In the genomic region with DNA sequence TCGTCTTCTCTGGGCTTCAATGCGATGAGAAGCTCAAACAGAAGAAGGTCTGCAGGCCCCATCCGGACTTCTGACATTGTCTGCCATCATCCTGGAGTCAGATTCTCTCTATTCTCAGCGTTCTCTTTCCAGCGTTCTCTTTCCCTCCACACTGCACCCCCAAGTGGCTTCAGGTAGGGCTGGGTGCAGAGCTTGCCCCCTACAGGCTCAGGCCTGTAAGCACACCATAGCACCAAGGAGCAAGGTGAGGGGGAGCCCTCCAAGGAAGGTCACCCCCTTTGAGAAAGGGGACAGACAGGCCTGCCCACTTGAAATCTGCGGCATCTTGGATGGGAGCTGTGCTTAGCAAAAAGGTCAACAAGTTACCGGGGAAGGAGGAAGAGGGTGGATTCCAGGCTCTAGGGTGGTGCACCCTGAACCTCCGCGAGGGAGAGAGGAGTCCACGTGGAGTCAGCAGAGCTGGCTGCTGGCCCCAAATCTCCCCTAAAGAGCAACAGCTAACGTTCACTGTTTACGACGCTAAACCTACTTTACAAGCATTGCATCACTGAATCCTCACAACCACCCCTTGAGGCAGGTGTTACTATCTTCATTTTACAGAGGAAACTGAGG, we compare ENCODE assay signal across 8 cellular contexts. TPM values are rescaled to one million over a fixed set of nuclear protein-coding genes. Genes with fewer than 3 reads are reported as not detected.
DNase-seq lines count a peak whose midpoint lies in the region; ATAC-seq and TF ChIP-seq lines count a peak whose summit lies in the region.

No MANE protein-coding gene starts in this region.

- peak in 5 of 10 experiments; percentile 8 to 41 (median 12) for DNase-seq in CD4-positive, alpha-beta T cell
- DNase-seq in GM20000 (ENCODE audit: low spot score) (peak; percentile 41), PC-3 (peak; percentile 22), choroid plexus epithelial cell (ENCODE audit: low read depth) (peak; percentile 45), NCI-H1436 treated with DMSO at 0.1 percent for 48 hours (lab: John Stamatoyannopoulos, UW) (no peak)
- peak in 7 of 9 donors; percentile 13 to 32 (median 29) for DNase-seq in naive thymus-derived CD4-positive, alpha-beta T cell
- no peak for DNase-seq in T-helper 2 cell treated with Interferon-gamma antibody and Interleukin-4, amounts not matched to agents 5 μg/mL and 100 μg/mL, for 36 hours (ENCODE audit: low spot score)

- no peaks in the 10 kb centered on the region for H3K79me2 ChIP-seq in PC-3 (ENCODE audit: low read length)

- H4K20me1 ChIP-seq in PC-3 (ENCODE audit: low read length), result peaks cover 6% of the 10 kb centered on the region; the same call in 1 of the 2 replicates

- POLR2A ChIA-PET in CD4-positive, alpha-beta T cell (lab: Charles Lee), result interaction anchor here (0.9 kb wide), 1 partner anchor 68 kb away, joined by 3 read pairs; no protein-coding TSS in a partner anchor
- POLR2A ChIA-PET in PC-3 (lab: Charles Lee; ENCODE audit: unreplicated experiment), result no interaction called here
- POLR2A ChIA-PET in naive thymus-derived CD4-positive, alpha-beta T cell (lab: Charles Lee), result interaction anchor here (0.9 kb wide), 1 partner anchor 120 kb away, joined by 3 read pairs; no protein-coding TSS in a partner anchor

- no peaks in the 10 kb centered on the region for H3K27me3 ChIP-seq in CD4-positive, alpha-beta T cell (ENCODE audit: control insufficient read depth, insufficient read depth, low read length)
- no peaks in the 10 kb centered on the region for H3K27me3 ChIP-seq in PC-3 (ENCODE audit: low read length)
- H3K27me3 ChIP-seq in naive thymus-derived CD4-positive, alpha-beta T cell (ENCODE audit: control insufficient read depth in 2 of 2, insufficient read depth in 2 of 2, low read length in 2 of 2), result no peaks in the 10 kb centered on the region

- peaks cover 44% of the 10 kb centered on the region for H3K36me3 ChIP-seq in PC-3 (ENCODE audit: low read depth, low read length)
- peaks cover 22 to 94% (median 51%) of the 10 kb centered on the region in 3 experiments for H3K36me3 ChIP-seq in naive thymus-derived CD4-positive, alpha-beta T cell (ENCODE audit: control insufficient read depth in 2 of 3, insufficient read depth in 3 of 3, low read length in 3 of 3)

- no peaks in the 10 kb centered on the region for H3K27me3 Mint-ChIP-seq in CD4-positive, alpha-beta T cell
- no peaks in the 10 kb centered on the region for H3K27me3 Mint-ChIP-seq in naive thymus-derived CD4-positive, alpha-beta T cell
- no peaks in the 10 kb centered on the region for H3K27me3 Mint-ChIP-seq in T-helper 2 cell treated with Interferon-gamma antibody and Interleukin-4, amounts not matched to agents 5 μg/mL and 100 μg/mL, for 36 hours (ENCODE audit: low read depth)

- H3K27ac Mint-ChIP-seq in CD4-positive, alpha-beta T cell, result no peak overlapping the region
- no peak overlapping the region for H3K27ac Mint-ChIP-seq in naive thymus-derived CD4-positive, alpha-beta T cell
- no peak overlapping the region for H3K27ac Mint-ChIP-seq in T-helper 2 cell treated with Interferon-gamma antibody and Interleukin-4, amounts not matched to agents 5 μg/mL and 100 μg/mL, for 36 hours

- CTCF ChIA-PET in CD4-positive, alpha-beta T cell (lab: Charles Lee), result interaction anchor here (0.6 to 8.8 kb wide), 6 partner anchors 10 to 597 kb away, joined by 3 to 126 read pairs (median 3); no protein-coding TSS in a partner anchor
- CTCF ChIA-PET in PC-3 (lab: Charles Lee), result interaction anchor here (0.5 to 2.2 kb wide), 8 partner anchors 24 to 347 kb away, joined by 3 to 11 read pairs (median 4); a partner anchor contains a TSS
- CTCF ChIA-PET in naive thymus-derived CD4-positive, alpha-beta T cell (lab: Charles Lee), result interaction anchor here (0.6 to 10.8 kb wide), 9 partner anchors 8 to 119 kb away, joined by 3 to 238 read pairs (median 6); no protein-coding TSS in a partner anchor

- no peak overlapping the region for H3K4me3 Mint-ChIP-seq in CD4-positive, alpha-beta T cell
- H3K4me3 Mint-ChIP-seq in naive thymus-derived CD4-positive, alpha-beta T cell, result no peak overlapping the region
- no peak overlapping the region for H3K4me3 Mint-ChIP-seq in T-helper 2 cell treated with Interferon-gamma antibody and Interleukin-4, amounts not matched to agents 5 μg/mL and 100 μg/mL, for 36 hours

- intact Hi-C loops in CD4-positive, alpha-beta T cell (cut with DNase I, micrococcal nuclease), result loop anchor here in 1 of 2 experiments (1.0 to 5.0 kb wide), 2 partner anchors 109 to 486 kb away; a partner anchor contains a TSS
- intact Hi-C loops in PC-3 (cut with micrococcal nuclease), result loop anchor here (1.0 kb wide), 1 partner anchor 46 kb away; no protein-coding TSS in a partner anchor
- intact Hi-C loops in naive thymus-derived CD4-positive, alpha-beta T cell (cut with micrococcal nuclease), result loop anchor here (1.0 to 10.0 kb wide), 4 partner anchors 247 to 589 kb away; no protein-coding TSS in a partner anchor

- ATAC-seq in CD4-positive, alpha-beta T cell (ENCODE audit: poor library complexity), result peak; percentile 86
- peak; percentile 67 for ATAC-seq in PC-3
- ATAC-seq in naive thymus-derived CD4-positive, alpha-beta T cell, result peak; percentile 79
- no peak for ATAC-seq in HG03045 (IDR thresholded peaks at IDR 0.05; ENCODE audit: unreplicated experiment)

- no peaks in the 10 kb centered on the region for H3K4me1 ChIP-seq in PC-3 (ENCODE audit: insufficient read depth, low read length)
- H3K4me1 ChIP-seq in naive thymus-derived CD4-positive, alpha-beta T cell (ENCODE audit: control insufficient read depth in 2 of 2, insufficient read depth in 2 of 2, low read length in 2 of 2), result no peaks in the 10 kb centered on the region

- H3K4me3 ChIP-seq in PC-3 (ENCODE audit: low read length), result no peak overlapping the region
- H3K4me3 ChIP-seq in choroid plexus epithelial cell (ENCODE audit: low read depth, low read length), result no peak overlapping the region
- H3K4me3 ChIP-seq in naive thymus-derived CD4-positive, alpha-beta T cell (ENCODE audit: low read length), result no peak overlapping the region

- H3K4me2 ChIP-seq in PC-3 (ENCODE audit: low read length), result no peak overlapping the region

- H3K36me3 Mint-ChIP-seq in CD4-positive, alpha-beta T cell (ENCODE audit: low read depth), result peaks cover 95% of the 10 kb centered on the region
- H3K36me3 Mint-ChIP-seq in naive thymus-derived CD4-positive, alpha-beta T cell, result peaks cover 23 to 62% (median 32%) of the 10 kb centered on the region in 5 donors
- peaks cover 57% of the 10 kb centered on the region for H3K36me3 Mint-ChIP-seq in T-helper 2 cell treated with Interferon-gamma antibody and Interleukin-4, amounts not matched to agents 5 μg/mL and 100 μg/mL, for 36 hours (ENCODE audit: low read depth)

- H3K4me1 Mint-ChIP-seq in CD4-positive, alpha-beta T cell (ENCODE audit: low read depth), result peaks cover 12% of the 10 kb centered on the region
- H3K4me1 Mint-ChIP-seq in naive thymus-derived CD4-positive, alpha-beta T cell, result peaks cover 0 to 18% (median 4%) of the 10 kb centered on the region in 7 donors
- peaks cover 8% of the 10 kb centered on the region for H3K4me1 Mint-ChIP-seq in T-helper 2 cell treated with Interferon-gamma antibody and Interleukin-4, amounts not matched to agents 5 μg/mL and 100 μg/mL, for 36 hours (ENCODE audit: low read depth)

- no peak overlapping the region for H2AFZ ChIP-seq in PC-3 (ENCODE audit: low read length)

- BruUV-seq in PC-3 (replicated peaks; lab: Mats Ljungman, UMichigan), result no TSS peak

- H3K27ac ChIP-seq in CD4-positive, alpha-beta T cell (ENCODE audit: low read depth, low read length), result no peak overlapping the region
- no peak overlapping the region for H3K27ac ChIP-seq in PC-3 (ENCODE audit: low read length)
- no peak overlapping the region for H3K27ac ChIP-seq in naive thymus-derived CD4-positive, alpha-beta T cell (ENCODE audit: low read depth, low read length)

- H3F3A ChIP-seq in PC-3 (ENCODE audit: low read length, unreplicated experiment), result no peaks in the 10 kb centered on the region

- H3K9ac ChIP-seq in PC-3 (ENCODE audit: low read length), result no peak overlapping the region

- peak; percentile 69 for TF ChIP-seq CTCF in CD4-positive, alpha-beta T cell (IDR thresholded peaks at IDR 0.05)
- peak; percentile 74 for TF ChIP-seq CTCF in GM20000 (IDR thresholded peaks at IDR 0.05; ENCODE audit: extremely low read depth, missing control alignments)
- TF ChIP-seq CTCF in PC-3 (conservative IDR thresholded peaks at IDR 0.05; ENCODE audit: low read depth, low read length), result peak; percentile 76
- TF ChIP-seq CTCF in choroid plexus epithelial cell (conservative IDR thresholded peaks at IDR 0.05; ENCODE audit: low read depth, low read length), result peak; percentile 94

- H3K9me3 Mint-ChIP-seq in CD4-positive, alpha-beta T cell, result no peaks in the 10 kb centered on the region
- H3K9me3 Mint-ChIP-seq in naive thymus-derived CD4-positive, alpha-beta T cell, result no peaks in the 10 kb centered on the region
- H3K9me3 Mint-ChIP-seq in T-helper 2 cell treated with Interferon-gamma antibody and Interleukin-4, amounts not matched to agents 5 μg/mL and 100 μg/mL, for 36 hours, result no peaks in the 10 kb centered on the region

- H3K9me3 ChIP-seq in CD4-positive, alpha-beta T cell (ENCODE audit: control insufficient read depth, low read length), result no peaks in the 10 kb centered on the region
- H3K9me3 ChIP-seq in PC-3 (ENCODE audit: low read length), result no peaks in the 10 kb centered on the region
- H3K9me3 ChIP-seq in naive thymus-derived CD4-positive, alpha-beta T cell (ENCODE audit: control insufficient read depth in 2 of 3, low read length in 3 of 3), result no peaks in the 10 kb centered on the region

- no peaks in the 10 kb centered on the region for H3K9me2 ChIP-seq in PC-3 (replicated peaks; ENCODE audit: low read length)

RNA-seq across cellular contexts. Expression of a gene that starts 27.5 kb away (rescaled TPM):
- under 1 TPM in 1 of 2 experiments, not detected in 1; 0.58 TPM for total RNA-seq in CD4-positive, alpha-beta T cell
- total RNA-seq in PC-3 (2014; rRNA removed), result not detected in 2 replicates
- 1 to 10 TPM in 1 of 5 experiments, under 1 TPM in 1, not detected in 3; 0.98 to 1.1 TPM for total RNA-seq in naive thymus-derived CD4-positive, alpha-beta T cell
- 1 to 10 TPM in 1 of 2 donors, not detected in 1; 1.2 TPM for polyA plus RNA-seq in naive thymus-derived CD4-positive, alpha-beta T cell

RNA-seq across cellular contexts. Expression of a gene that starts 32.9 kb away (rescaled TPM):
- total RNA-seq in CD4-positive, alpha-beta T cell, result 100 to 1,000 TPM; 110 to 115 TPM
- 90.0 and 139 TPM in 2 replicates for total RNA-seq in PC-3 (2014; rRNA removed)
- 100 to 1,000 TPM; 124 to 234 (median 131) TPM for total RNA-seq in naive thymus-derived CD4-positive, alpha-beta T cell
- polyA plus RNA-seq in naive thymus-derived CD4-positive, alpha-beta T cell, result 10 to 100 TPM; 28.9 to 45.2 TPM

Comparison
In these comparisons a context has a peak if more than half of its experiments do, and no peak if none do; other contexts are left out.
1. DNase-seq: peak in GM20000 (single experiment), PC-3 (single experiment), choroid plexus epithelial cell (single experiment) and naive thymus-derived CD4-positive, alpha-beta T cell (7 of 9); none in NCI-H1436 treated with DMSO at 0.1 percent for 48 hours (single experiment) and T-helper 2 cell treated with Interferon-gamma antibody and Interleukin-4, amounts not matched to agents 5 μg/mL and 100 μg/mL, for 36 hours (single experiment).
2. Peak in every context shown above with its lines, with median percentiles within 50 percentile points of each other: CTCF ChIP-seq.